ENCODE assay signal across 17 cellular contexts in genomic region chr3:125168711-125169410, GRCh38.
"Had no signal": no experiment of that assay in that cellular context is flagged by ENCODE, and none has a peak within 500 bp of the region (broad histone marks: within the 10 kb centered on the region; RNA-seq: fewer than 3 reads in every experiment).

No MANE protein-coding gene starts in this region.

- H3K4me1 ChIP-seq: psoas muscle had no signal

- H3K36me3 ChIP-seq: brain microvascular endothelial cell, esophagus squamous epithelium, upper lobe of left lung had no signal

- DNase-seq: activated B cell treated with CpG ODN at 0.5 μM for 24 hours; activated CD4-positive, alpha-beta T cell treated with anti-CD3 and anti-CD28 coated beads, Interleukin-2, amount 10 ng/mL, durations not matched to agents 7 days and 5 days; activated effector memory CD4-positive, alpha-beta T cell treated with anti-CD3 and anti-CD28 coated beads, Interleukin-2, amount 50 U/mL, for 16 hours; activated T-cell treated with anti-CD3 and anti-CD28 coated beads, Interleukin-2, amount 50 U/mL, for 24 hours; brain microvascular endothelial cell; esophagus squamous epithelium; hypothalamus; kidney glomerular epithelial cell; mucosa of descending colon; natural killer cell; occipital lobe; psoas muscle; stimulated activated CD4-positive, alpha-beta T cell treated with anti-CD3 and anti-CD28 coated beads, Interleukin-12 subunit alpha, Interleukin-12 subunit beta, amount 100 ng/mL, for 4 hours; stimulated activated naive CD4-positive, alpha-beta T cell treated with Interleukin-2 at 50 U/mL for 16 hours; upper lobe of left lung had no signal

- ATAC-seq: mucosa of descending colon, natural killer cell, psoas muscle had no signal

- H3K4me3 ChIP-seq: esophagus squamous epithelium, mucosa of descending colon, psoas muscle, SK-N-MC, upper lobe of left lung had no signal

- H3K27ac ChIP-seq: brain microvascular endothelial cell, esophagus squamous epithelium, psoas muscle, SK-N-MC, upper lobe of left lung had no signal

- H3K9me3 ChIP-seq: esophagus squamous epithelium, mucosa of descending colon, psoas muscle, upper lobe of left lung had no signal

- H3K27me3 ChIP-seq: brain microvascular endothelial cell, esophagus squamous epithelium, upper lobe of left lung had no signal

- H3K4me3 Mint-ChIP-seq: activated B cell treated with CpG ODN at 0.5 μM for 24 hours; activated CD4-positive, alpha-beta T cell treated with anti-CD3 and anti-CD28 coated beads, Interleukin-2, amount 10 ng/mL, durations not matched to agents 7 days and 5 days; activated naive CD8-positive, alpha-beta T cell; activated T-cell treated with anti-CD3 and anti-CD28 coated beads, Interleukin-2, amount 50 U/mL, for 24 hours; natural killer cell had no signal

- H3K36me3 Mint-ChIP-seq: natural killer cell had no signal

- H3K27ac Mint-ChIP-seq: activated B cell treated with CpG ODN at 0.5 μM for 24 hours; activated CD4-positive, alpha-beta T cell treated with anti-CD3 and anti-CD28 coated beads, Interleukin-2, amount 10 ng/mL, durations not matched to agents 7 days and 5 days; activated naive CD8-positive, alpha-beta T cell; activated T-cell treated with anti-CD3 and anti-CD28 coated beads, Interleukin-2, amount 50 U/mL, for 24 hours; natural killer cell had no signal

- H3K27me3 Mint-ChIP-seq: activated B cell treated with CpG ODN at 0.5 μM for 24 hours; activated naive CD8-positive, alpha-beta T cell; activated T-cell treated with anti-CD3 and anti-CD28 coated beads, Interleukin-2, amount 50 U/mL, for 24 hours had no signal
